1 cellular context compared by ENCODE assay signal in the genomic region with DNA sequence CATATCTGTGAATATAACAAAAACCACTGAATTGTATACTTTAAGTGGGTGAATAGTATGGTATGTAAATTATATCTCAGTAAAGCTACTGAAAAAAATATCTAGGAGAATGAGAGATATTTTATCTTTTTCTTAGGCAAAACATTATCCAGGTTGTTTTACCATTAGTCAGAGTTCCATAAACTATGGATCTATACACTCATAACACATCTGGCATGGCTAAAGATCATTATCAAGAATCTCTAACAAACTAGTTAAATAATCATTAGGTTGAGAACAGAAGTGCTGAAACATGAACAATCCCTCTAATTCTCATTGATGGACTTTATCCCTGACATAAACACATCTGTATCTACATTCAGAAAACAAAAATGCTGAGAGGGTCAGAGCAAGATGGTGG.
TF ChIP-seq lines count a peak whose summit lies in the region.

No MANE protein-coding gene starts in this region.

TF ChIP-seq in SK-N-SH treated with all-trans-retinoic acid at 6 μM for 48 hours, 23 proteins besides CTCF, POLR2A, EP300 and RAD21 (continued from another document):
- TF ChIP-seq, protein P1, sequence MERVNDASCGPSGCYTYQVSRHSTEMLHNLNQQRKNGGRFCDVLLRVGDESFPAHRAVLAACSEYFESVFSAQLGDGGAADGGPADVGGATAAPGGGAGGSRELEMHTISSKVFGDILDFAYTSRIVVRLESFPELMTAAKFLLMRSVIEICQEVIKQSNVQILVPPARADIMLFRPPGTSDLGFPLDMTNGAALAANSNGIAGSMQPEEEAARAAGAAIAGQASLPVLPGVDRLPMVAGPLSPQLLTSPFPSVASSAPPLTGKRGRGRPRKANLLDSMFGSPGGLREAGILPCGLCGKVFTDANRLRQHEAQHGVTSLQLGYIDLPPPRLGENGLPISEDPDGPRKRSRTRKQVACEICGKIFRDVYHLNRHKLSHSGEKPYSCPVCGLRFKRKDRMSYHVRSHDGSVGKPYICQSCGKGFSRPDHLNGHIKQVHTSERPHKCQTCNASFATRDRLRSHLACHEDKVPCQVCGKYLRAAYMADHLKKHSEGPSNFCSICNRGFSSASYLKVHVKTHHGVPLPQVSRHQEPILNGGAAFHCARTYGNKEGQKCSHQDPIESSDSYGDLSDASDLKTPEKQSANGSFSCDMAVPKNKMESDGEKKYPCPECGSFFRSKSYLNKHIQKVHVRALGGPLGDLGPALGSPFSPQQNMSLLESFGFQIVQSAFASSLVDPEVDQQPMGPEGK (CRISPR knock-in tag; IDR thresholded peaks at IDR 0.05; ENCODE audit: borderline replicate concordance): no peak
- TF ChIP-seq TOX (CRISPR knock-in tag; IDR thresholded peaks at IDR 0.05; ENCODE audit: borderline replicate concordance) (no peak), PPARA (CRISPR knock-in tag; IDR thresholded peaks at IDR 0.05; ENCODE audit: borderline replicate concordance) (no peak), RARB (CRISPR knock-in tag; IDR thresholded peaks at IDR 0.05) (no peak), ZFP30 (CRISPR knock-in tag; IDR thresholded peaks at IDR 0.05) (no peak), TCF4 (CRISPR knock-in tag; IDR thresholded peaks at IDR 0.05; ENCODE audit: borderline replicate concordance) (no peak), CREB5 (CRISPR knock-in tag; IDR thresholded peaks at IDR 0.05; ENCODE audit: low read depth) (no peak), GLIS3 (CRISPR knock-in tag; IDR thresholded peaks at IDR 0.05) (no peak)
